Comparison of ENCODE assay signal across 1 cellular context in genomic region chr9:125630436-125630835, GRCh38.
TF ChIP-seq lines count a peak whose summit lies in the region.

No MANE protein-coding gene starts in this region.

TF ChIP-seq in HCT116, 20 proteins besides CTCF, POLR2A, EP300 and RAD21 (continued from another document):
- no peak for TF ChIP-seq ZNF274 (IDR thresholded peaks at IDR 0.05; ENCODE audit: low read depth, low read length)
- no peak for TF ChIP-seq POLR2AphosphoS5 (IDR thresholded peaks at IDR 0.05; ENCODE audit: low read depth, low read length)
- TF ChIP-seq CBX3 (IDR thresholded peaks at IDR 0.05; ENCODE audit: low read depth): no peak
- TF ChIP-seq EZH2phosphoT487 (IDR thresholded peaks at IDR 0.05; ENCODE audit: borderline replicate concordance): no peak
- TF ChIP-seq SRF (IDR thresholded peaks at IDR 0.05; ENCODE audit: low read depth): no peak
- no peak for TF ChIP-seq ELF1 (IDR thresholded peaks at IDR 0.05; ENCODE audit: borderline replicate concordance, low read depth)
- no peak for TF ChIP-seq ZFX (IDR thresholded peaks at IDR 0.05)
- TF ChIP-seq TCF7L2 (IDR thresholded peaks at IDR 0.05; ENCODE audit: borderline replicate concordance, extremely low read depth, insufficient read depth, insufficient read length): no peak
